1 cellular context compared by ENCODE assay signal in genomic region chr3:49465269-49466034, GRCh38.
TF ChIP-seq lines count a peak whose summit lies in the region.

No MANE protein-coding gene starts in this region.

TF ChIP-seq in IMR-90, 13 proteins besides CTCF, POLR2A, EP300 and RAD21:
- TF ChIP-seq FOS (IDR thresholded peaks at IDR 0.05; ENCODE audit: low read depth, low read length) (no peak), CEBPB (IDR thresholded peaks at IDR 0.05; ENCODE audit: low read depth, low read length) (0 out of 2 replicates have a peak, but pooled peaks have one; percentile 4)
